Comparison of ENCODE assay signal across 8 cellular contexts in the genomic region with DNA sequence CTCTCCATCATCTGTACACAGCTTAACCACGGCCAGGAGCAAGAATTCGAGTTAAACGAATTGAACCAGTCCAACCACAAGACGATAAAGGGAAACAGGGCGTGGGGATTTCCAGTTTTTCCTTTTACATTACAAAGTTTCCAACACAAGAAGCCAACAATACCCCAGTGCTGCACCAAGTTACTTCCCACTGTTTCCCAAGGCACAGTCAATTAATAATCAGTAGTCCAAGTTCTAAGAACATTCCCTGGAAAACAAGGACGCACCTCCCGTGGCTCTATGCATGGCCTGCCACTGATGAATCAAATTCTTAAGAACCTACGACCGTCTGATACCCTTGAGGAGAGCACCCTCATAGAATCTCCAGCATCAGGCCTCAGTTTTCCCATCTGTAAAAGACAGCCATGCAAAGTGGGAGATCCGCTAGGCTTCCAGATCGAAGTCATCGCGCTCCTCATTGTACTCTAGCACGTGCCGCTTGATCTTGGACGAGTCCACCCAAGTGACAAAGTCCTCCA. TPM values are rescaled to one million over a fixed set of nuclear protein-coding genes. Genes with fewer than 3 reads are reported as not detected.
DNase-seq lines count a peak whose midpoint lies in the region; ATAC-seq and TF ChIP-seq lines count a peak whose summit lies in the region.

No MANE protein-coding gene starts in this region.

- H4K5ac ChIP-seq in IMR-90 (ENCODE audit: low read depth, low read length) = peak overlapping the region; percentile 77

- peak overlapping the region; percentile 94 for H2AK5ac ChIP-seq in IMR-90 (ENCODE audit: low read depth, low read length)

- dilution Hi-C loops in IMR-90 (cut with HindIII; ENCODE audit: low sequenced_read_pairs, unreplicated experiment) = no loop called here
- dilution Hi-C loops in mammary epithelial cell (cut with HindIII; ENCODE audit: low sequenced_read_pairs) = no loop called here

- ATAC-seq in IMR-90 (ENCODE audit: low read depth) = no peak
- no peak for ATAC-seq in HG02678 (IDR thresholded peaks at IDR 0.05; ENCODE audit: unreplicated experiment)
- no peak for ATAC-seq in HG03432 (IDR thresholded peaks at IDR 0.05; ENCODE audit: unreplicated experiment)

- CTCF ChIA-PET in IMR-90 (lab: Yijun Ruan, JAX) (interaction anchor here (0.8 to 1.5 kb wide), 3 partner anchors 14 to 45 kb away, joined by 3 to 7 read pairs (median 4); a partner anchor contains a TSS), mammary epithelial cell (lab: Charles Lee; ENCODE audit: low non-redundant PET) (interaction anchor here (1.6 kb wide), 1 partner anchor 271 kb away, joined by 5 read pairs; no protein-coding TSS in a partner anchor)

- H3K4me2 ChIP-seq in IMR-90 (ENCODE audit: low read depth, low read length) = peak overlapping the region; percentile 98
- H3K4me2 ChIP-seq in mammary epithelial cell (ENCODE audit: insufficient read depth, low read depth, low read length) = peak overlapping the region; percentile 82

- H3K4me3 ChIP-seq in ACC112 (ENCODE audit: low read depth, low read length) (peak overlapping the region; percentile 95), IMR-90 (ENCODE audit: insufficient read depth, low read depth, low read length) (peak overlapping the region; percentile 77), mammary epithelial cell (replicated peaks in 1 of 3; ENCODE audit: insufficient read depth in 1 of 3, low read depth in 2 of 3, low read length in 3 of 3) (peak overlapping the region; percentile 83 to 97 (median 95)), mononuclear cell (ENCODE audit: low read length) (peak overlapping the region; percentile 84)

- no peak for TF ChIP-seq POLR2A in IMR-90 (IDR thresholded peaks at IDR 0.05; ENCODE audit: low read depth, low read length)

- H2AFZ ChIP-seq in ACC112 (ENCODE audit: low read length, unreplicated experiment) (peak overlapping the region; percentile 28), IMR-90 (replicated peaks; ENCODE audit: low read length, poor library complexity) (peak overlapping the region; percentile 97), mammary epithelial cell (ENCODE audit: low read depth, low read length) (peak overlapping the region; percentile 82)

- 2% methylated on average over 10 of the region's 16 CpGs; no CpG with 5 or more reads in 1 of the 2 experiments for WGBS in IMR-90 (ENCODE audit: extremely low coverage in 2 of 2, insufficient read length in 1 of 2), 2 experiments
- WGBS in mammary epithelial cell (ENCODE audit: low coverage, missing lambda C conversion rate) = 6% methylated on average over 10 of the region's 16 CpGs

- peak overlapping the region; percentile 93 for H3K9ac ChIP-seq in IMR-90 (ENCODE audit: low read depth, low read length)
- peak overlapping the region; percentile 92 for H3K9ac ChIP-seq in mammary epithelial cell (ENCODE audit: insufficient read depth, low read length)

- H3K9me3 ChIP-seq in IMR-90 (ENCODE audit: control insufficient read depth, insufficient read depth, low read length) (no peaks in the 10 kb centered on the region), mammary epithelial cell (replicated peaks; ENCODE audit: insufficient read depth, low read length) (no peaks in the 10 kb centered on the region), mononuclear cell (ENCODE audit: low read depth, low read length) (no peaks in the 10 kb centered on the region)

- H3K23ac ChIP-seq in IMR-90 (ENCODE audit: low read depth, low read length) = peak overlapping the region; percentile 96

- 0 out of 2 replicates have a peak, but pooled peaks cover 4% of the 10 kb centered on the region for H3K9me1 ChIP-seq in IMR-90 (ENCODE audit: insufficient read depth, low read length)

- POLR2A ChIA-PET in IMR-90 (lab: Charles Lee; ENCODE audit: unreplicated experiment) = interaction anchor here (0.6 to 1.3 kb wide), 3 partner anchors 8 to 45 kb away, joined by 4 to 6 read pairs (median 5); a partner anchor contains a TSS

- intact Hi-C loops in IMR-90 (cut with micrococcal nuclease) (loop anchor here (2.0 to 5.0 kb wide), 3 partner anchors 22 to 187 kb away; a partner anchor contains a TSS), mammary epithelial cell (cut with micrococcal nuclease) (loop anchor here (1.0 kb wide), 1 partner anchor 14 kb away; a partner anchor contains a TSS)

- peak overlapping the region; percentile 93 for H4K91ac ChIP-seq in IMR-90 (ENCODE audit: insufficient read depth, low read depth, low read length)

- H3K27me3 ChIP-seq in ACC112 (ENCODE audit: insufficient read depth, low read length) (no peaks in the 10 kb centered on the region), IMR-90 (ENCODE audit: control insufficient read depth, insufficient read depth, low read length) (no peaks in the 10 kb centered on the region), mammary epithelial cell (ENCODE audit: insufficient read depth, low read length) (no peaks in the 10 kb centered on the region), mononuclear cell (ENCODE audit: insufficient read depth, low read length) (no peaks in the 10 kb centered on the region)

- H3K4ac ChIP-seq in IMR-90 (ENCODE audit: low read depth, low read length) = peak overlapping the region; percentile 97

- H2BK5ac ChIP-seq in IMR-90 (ENCODE audit: low read depth, low read length, poor library complexity, severe bottlenecking) = peak overlapping the region; percentile 93

- TF ChIP-seq CTCF in IMR-90 (conservative IDR thresholded peaks at IDR 0.05; ENCODE audit: low read depth, low read length) (no peak), mammary epithelial cell (conservative IDR thresholded peaks at IDR 0.05 in 1 of 2, IDR thresholded peaks at IDR 0.05 in 1 of 2; ENCODE audit: extremely low read depth in 1 of 2, insufficient read depth in 1 of 2, low read depth in 1 of 2, low read length in 2 of 2) (no peak), GM13976 (IDR thresholded peaks at IDR 0.05; ENCODE audit: borderline replicate concordance, control extremely low read depth, extremely low read depth, insufficient read depth, missing control alignments) (no peak)

- BruUV-seq in IMR-90 (replicated peaks; lab: Mats Ljungman, UMichigan) = TSS peak; percentile 59
- TSS peak; percentile 76 for BruUV-seq in mammary epithelial cell (replicated peaks; lab: Mats Ljungman, UMichigan)

- H3K27ac ChIP-seq in ACC112 (ENCODE audit: low read depth, low read length) (peak overlapping the region; percentile 72), IMR-90 (ENCODE audit: insufficient read depth, low read length) (peak overlapping the region; percentile 92), mammary epithelial cell (ENCODE audit: insufficient read depth, low read depth, low read length) (peak overlapping the region; percentile 72)

- DNase-seq in IMR-90 (no peak), mammary epithelial cell (peak; percentile 32), AG20443 (ENCODE audit: low spot score) (no peak), GM13976 (ENCODE audit: low spot score) (no peak)

- H4K8ac ChIP-seq in IMR-90 (ENCODE audit: low read depth in 2 of 2, low read length in 2 of 2) = peak overlapping the region; percentile 91 to 98

- peaks cover 29% of the 10 kb centered on the region for H3K79me2 ChIP-seq in ACC112 (ENCODE audit: control insufficient read depth, insufficient read depth, low read length, unreplicated experiment)
- peaks cover 42% of the 10 kb centered on the region for H3K79me2 ChIP-seq in mammary epithelial cell (ENCODE audit: insufficient read depth, low read length)

- H3K18ac ChIP-seq in IMR-90 (ENCODE audit: low read depth, low read length) = peak overlapping the region; percentile 17; the same call in 1 of the 2 replicates

- H3K56ac ChIP-seq in IMR-90 (ENCODE audit: extremely low read depth, insufficient read depth, low read length) = peak overlapping the region; percentile 55; the same call in 1 of the 2 replicates

- peaks cover 13 to 45% of the 10 kb centered on the region in 2 experiments for H3K79me1 ChIP-seq in IMR-90 (ENCODE audit: low read depth in 1 of 2, low read length in 2 of 2)

- H2BK20ac ChIP-seq in IMR-90 (ENCODE audit: low read depth, low read length) = no peak overlapping the region

- H3K36me3 ChIP-seq in ACC112 (ENCODE audit: insufficient read depth, low read length) (no peaks in the 10 kb centered on the region), IMR-90 (ENCODE audit: control insufficient read depth, insufficient read depth, low read length) (no peaks in the 10 kb centered on the region), mammary epithelial cell (ENCODE audit: insufficient read depth, low read length) (peaks cover 4% of the 10 kb centered on the region)

- H4K20me1 ChIP-seq in IMR-90 (ENCODE audit: insufficient read depth, low read length) (peaks cover 24% of the 10 kb centered on the region), mammary epithelial cell (ENCODE audit: insufficient read depth, low read length) (peaks cover 3% of the 10 kb centered on the region)

- H2BK120ac ChIP-seq in IMR-90 (ENCODE audit: low read depth, low read length) = peak overlapping the region; percentile 12; the same call in 1 of the 2 replicates

- peak overlapping the region; percentile 99 for H2AK9ac ChIP-seq in IMR-90 (replicated peaks; ENCODE audit: low read depth, low read length, poor library complexity)

- no peak overlapping the region for H2BK15ac ChIP-seq in IMR-90 (ENCODE audit: low read depth, low read length)

- H3K4me1 ChIP-seq in ACC112 (ENCODE audit: control insufficient read depth, insufficient read depth, low read length, unreplicated experiment) (peaks cover under 1% of the 10 kb centered on the region), IMR-90 (ENCODE audit: control insufficient read depth, insufficient read depth, low read length) (peaks cover 4% of the 10 kb centered on the region; the same call in 1 of the 2 replicates), mammary epithelial cell (ENCODE audit: insufficient read depth, low read length) (peaks cover 16% of the 10 kb centered on the region), mononuclear cell (ENCODE audit: insufficient read depth, low read length) (peaks cover 42% of the 10 kb centered on the region)

- peak overlapping the region; percentile 91 for H3K14ac ChIP-seq in IMR-90 (replicated peaks; ENCODE audit: low read depth, low read length)

- TF ChIP-seq RAD21 in IMR-90 (IDR thresholded peaks at IDR 0.05; ENCODE audit: low read length) = no peak

- in situ Hi-C loops in IMR-90 (cut with MboI; ENCODE audit: low sequenced_read_pairs) = loop anchor here (5.0 kb wide), 1 partner anchor 43 kb away; no protein-coding TSS in a partner anchor
- in situ Hi-C loops in mammary epithelial cell (cut with MboI; ENCODE audit: low sequenced_read_pairs in 2 of 2) = no loop called here
- in situ Hi-C loops in GM13976 (cut with MboI; ENCODE audit: low sequenced_read_pairs, unreplicated experiment) = loop anchor here (25.0 kb wide), 1 partner anchor 277 kb away; a partner anchor contains a TSS

RNA-seq across cellular contexts. Expression of a gene that starts 0.8 kb away (rescaled TPM):
- 42.1 and 84.7 TPM in 2 replicates for total RNA-seq in IMR-90 (2012; rRNA removed)
- 55.6 and 59.3 TPM in 2 replicates for polyA plus RNA-seq in IMR-90 (2012; rRNA removed)
- 111 and 209 TPM in 2 replicates for polyA plus RNA-seq in IMR-90 (2012; cell fraction: cytosol; rRNA removed)
- 38.5 and 123 TPM in 2 replicates for polyA plus RNA-seq in IMR-90 (2012; cell fraction: nucleus; rRNA removed; ENCODE audit: low replicate concordance)
- total RNA-seq in mammary epithelial cell = 10 to 100 TPM; 46.5 to 62.8 TPM
- polyA plus RNA-seq in mammary epithelial cell = 113 TPM
- polyA minus RNA-seq in mammary epithelial cell = 22.7 TPM
- 59.2 TPM for total RNA-seq in mononuclear cell

RNA-seq across cellular contexts. Expression of a gene that starts 8.5 kb away (rescaled TPM):
- total RNA-seq in IMR-90 (2012; rRNA removed) (11.9 and 12.7 TPM in 2 replicates), mammary epithelial cell (10 to 100 TPM; 28.2 to 41.4 TPM), mononuclear cell (1.2 TPM)
- polyA plus RNA-seq in IMR-90 (2012; rRNA removed) (12.5 and 14.6 TPM in 2 replicates), mammary epithelial cell (24.0 TPM)
- 5.1 and 11.2 TPM in 2 replicates for polyA plus RNA-seq in IMR-90 (2012; cell fraction: cytosol; rRNA removed)
- 27.3 and 29.8 TPM in 2 replicates for polyA plus RNA-seq in IMR-90 (2012; cell fraction: nucleus; rRNA removed; ENCODE audit: low replicate concordance)
- 50.4 TPM for polyA minus RNA-seq in mammary epithelial cell

RNA-seq across cellular contexts. Expression of a gene that starts 13.7 kb away (rescaled TPM):
- 23.8 and 28.6 TPM in 2 replicates for total RNA-seq in IMR-90 (2012; rRNA removed)
- polyA plus RNA-seq in IMR-90 (2012; rRNA removed) = 21.8 and 24.1 TPM in 2 replicates
- 12.3 and 20.2 TPM in 2 replicates for polyA plus RNA-seq in IMR-90 (2012; cell fraction: cytosol; rRNA removed)
- polyA plus RNA-seq in IMR-90 (2012; cell fraction: nucleus; rRNA removed; ENCODE audit: low replicate concordance) = 6.1 and 17.3 TPM in 2 replicates
- total RNA-seq in mammary epithelial cell = 10 to 100 TPM; 16.5 to 21.5 TPM
- 20.3 TPM for polyA plus RNA-seq in mammary epithelial cell
- 19.6 TPM for polyA minus RNA-seq in mammary epithelial cell
- total RNA-seq in mononuclear cell = 10.1 TPM

Comparison
In these comparisons a context has a peak if more than half of its experiments do, and no peak if none do; other contexts are left out.
1. H2AFZ ChIP-seq: peak in every context shown above with its lines; median percentile 97 in IMR-90; 82 in mammary epithelial cell; 28 in ACC112.
2. in situ Hi-C loops: an anchor here in IMR-90 (5.0 kb wide) and GM13976 (25.0 kb wide); none called in mammary epithelial cell.